In genomic region chr16:85850344-85850880, GRCh38 we compare ENCODE assay signal across 1 cellular context.
TF ChIP-seq lines count a peak whose summit lies in the region.

No MANE protein-coding gene starts in this region.

TF ChIP-seq in K562, 482 proteins besides CTCF, POLR2A, EP300 and RAD21 (continued from another document and continues in another):
- no peak for TF ChIP-seq CHD7 (IDR thresholded peaks at IDR 0.05; ENCODE audit: low read depth, low read length)
- peak; percentile 94 for TF ChIP-seq DMBX1 (CRISPR knock-in tag; IDR thresholded peaks at IDR 0.05; ENCODE audit: borderline replicate concordance)
- TF ChIP-seq POLR2G (IDR thresholded peaks at IDR 0.05; ENCODE audit: low read depth, low read length), result no peak
- no peak for TF ChIP-seq ZFP1 (CRISPR knock-in tag; IDR thresholded peaks at IDR 0.05)
- no peak for TF ChIP-seq PCBP1 (IDR thresholded peaks at IDR 0.05; ENCODE audit: low read depth, low read length, poor library complexity, severe bottlenecking)
- TF ChIP-seq MAFG (tag; conservative IDR thresholded peaks at IDR 0.05), result peak; percentile 71
- no peak for TF ChIP-seq HEY1 (CRISPR knock-in tag; IDR thresholded peaks at IDR 0.05; ENCODE audit: borderline replicate concordance)
- no peak for TF ChIP-seq MYBL2 (IDR thresholded peaks at IDR 0.05; ENCODE audit: low read depth)
- TF ChIP-seq MYBL2 (CRISPR knock-in tag; IDR thresholded peaks at IDR 0.05; ENCODE audit: borderline replicate concordance), result no peak
- peak; percentile 65 for TF ChIP-seq NFE2 (IDR thresholded peaks at IDR 0.05; ENCODE audit: low read depth)
- no peak for TF ChIP-seq DNMT1 (IDR thresholded peaks at IDR 0.05)
- TF ChIP-seq STAG1 (CRISPR knock-in tag; IDR thresholded peaks at IDR 0.05; ENCODE audit: borderline replicate concordance), result no peak
- TF ChIP-seq NUFIP1 (IDR thresholded peaks at IDR 0.05; ENCODE audit: partially characterized antibody), result no peak
- no peak for TF ChIP-seq USF1 (CRISPR knock-in tag; IDR thresholded peaks at IDR 0.05)
- no peak for TF ChIP-seq EHMT2 (IDR thresholded peaks at IDR 0.05)
- no peak for TF ChIP-seq ETV1 (tag; conservative IDR thresholded peaks at IDR 0.05; ENCODE audit: low read depth)
- no peak for TF ChIP-seq ZNF707 (CRISPR knock-in tag; conservative IDR thresholded peaks at IDR 0.05)
- no peak for TF ChIP-seq HMG20A (CRISPR knock-in tag; conservative IDR thresholded peaks at IDR 0.05)
- peak; percentile 81 for TF ChIP-seq CEBPB (tag; IDR thresholded peaks at IDR 0.05)
- no peak for TF ChIP-seq NR3C1 (CRISPR knock-in tag; IDR thresholded peaks at IDR 0.05)
- no peak for TF ChIP-seq TAF15 (IDR thresholded peaks at IDR 0.05; ENCODE audit: low read depth, low read length)
- no peak for TF ChIP-seq CC2D1A (IDR thresholded peaks at IDR 0.05)
- no peak for TF ChIP-seq GTF2E2 (tag; IDR thresholded peaks at IDR 0.05)
- TF ChIP-seq BDP1 (IDR thresholded peaks at IDR 0.05; ENCODE audit: insufficient read depth, insufficient read length), result no peak
- no peak for TF ChIP-seq ZNF12 (CRISPR knock-in tag; IDR thresholded peaks at IDR 0.05)
- TF ChIP-seq GABPB1 (CRISPR knock-in tag; IDR thresholded peaks at IDR 0.05), result no peak
- TF ChIP-seq XRCC4 (IDR thresholded peaks at IDR 0.05; ENCODE audit: extremely low read depth, insufficient read depth, insufficient read length), result no peak
- TF ChIP-seq KDM1A (IDR thresholded peaks at IDR 0.05), result peak in 1 of 2 experiments; percentile 21; a peak in 1 of 4 replicates
- TF ChIP-seq ZNF384 (IDR thresholded peaks at IDR 0.05; ENCODE audit: low read depth, low read length), result peak; percentile 63; the same call in 1 of the 2 replicates
- peak; percentile 88 for TF ChIP-seq CEBPG (CRISPR knock-in tag; IDR thresholded peaks at IDR 0.05)
- TF ChIP-seq CEBPG (tag; conservative IDR thresholded peaks at IDR 0.05 in 1 of 2, IDR thresholded peaks at IDR 0.05 in 1 of 2), result peak in 1 of 2 experiments; percentile 88; a peak in 2 of 4 replicates
- peak; percentile 79; the same call in 1 of the 2 replicates for TF ChIP-seq ZNF175 (CRISPR knock-in tag; IDR thresholded peaks at IDR 0.05; ENCODE audit: low read depth)
- TF ChIP-seq POLR3A (IDR thresholded peaks at IDR 0.05; ENCODE audit: borderline replicate concordance, extremely low read depth, insufficient read depth, insufficient read length), result no peak
- TF ChIP-seq CHD1 (IDR thresholded peaks at IDR 0.05; ENCODE audit: low read length), result no peak
- no peak for TF ChIP-seq SREBF1 (IDR thresholded peaks at IDR 0.05; ENCODE audit: borderline replicate concordance, low read depth, low read length)
- TF ChIP-seq ZNF324 (CRISPR knock-in tag; IDR thresholded peaks at IDR 0.05), result no peak
- no peak for TF ChIP-seq FUS (optimal IDR thresholded peaks at IDR 0.05; ENCODE audit: low read depth, low read length)
- no peak for TF ChIP-seq EGR1 (conservative IDR thresholded peaks at IDR 0.05)
- TF ChIP-seq ZNF668 (CRISPR knock-in tag; IDR thresholded peaks at IDR 0.05), result no peak
- TF ChIP-seq ZNF699 (CRISPR knock-in tag; IDR thresholded peaks at IDR 0.05; ENCODE audit: insufficient replicate concordance), result no peak
- TF ChIP-seq MAFF (IDR thresholded peaks at IDR 0.05; ENCODE audit: low read length), result no peak
- TF ChIP-seq ZC3H4 (CRISPR knock-in tag; IDR thresholded peaks at IDR 0.05; ENCODE audit: borderline replicate concordance), result no peak
- TF ChIP-seq ETV6 (IDR thresholded peaks at IDR 0.05; ENCODE audit: borderline replicate concordance in 1 of 2, low read depth in 2 of 2, low read length in 1 of 2), result no peak
- TF ChIP-seq ETV6 (CRISPR knock-in tag; IDR thresholded peaks at IDR 0.05; ENCODE audit: borderline replicate concordance), result no peak
- no peak for TF ChIP-seq FOXP1 (CRISPR knock-in tag; IDR thresholded peaks at IDR 0.05)
- TF ChIP-seq HSF4 (CRISPR knock-in tag; IDR thresholded peaks at IDR 0.05; ENCODE audit: borderline replicate concordance), result no peak
- no peak for TF ChIP-seq PHB2 (IDR thresholded peaks at IDR 0.05; ENCODE audit: low read depth)
- TF ChIP-seq KDM5B (IDR thresholded peaks at IDR 0.05; ENCODE audit: insufficient replicate concordance, low read depth, low read length), result no peak
